Comparison of ENCODE assay signal across 8 cellular contexts in genomic region chr18:72648079-72648478, GRCh38.
"Had no signal": no experiment of that assay in that cellular context is flagged by ENCODE, and none has a peak within 500 bp of the region (broad histone marks: within the 10 kb centered on the region; RNA-seq: fewer than 3 reads in every experiment).

No MANE protein-coding gene starts in this region.

- FAIRE-seq: G401.6, GM12878, GM12891, GM12892, GM18507, GM19239 had no signal

- H3K4me3 ChIP-seq: GM12878 had no signal

- DNase-seq: GDM1, GF-D8 had no signal

- ATAC-seq: GM12878 had no signal
